In the genomic region with DNA sequence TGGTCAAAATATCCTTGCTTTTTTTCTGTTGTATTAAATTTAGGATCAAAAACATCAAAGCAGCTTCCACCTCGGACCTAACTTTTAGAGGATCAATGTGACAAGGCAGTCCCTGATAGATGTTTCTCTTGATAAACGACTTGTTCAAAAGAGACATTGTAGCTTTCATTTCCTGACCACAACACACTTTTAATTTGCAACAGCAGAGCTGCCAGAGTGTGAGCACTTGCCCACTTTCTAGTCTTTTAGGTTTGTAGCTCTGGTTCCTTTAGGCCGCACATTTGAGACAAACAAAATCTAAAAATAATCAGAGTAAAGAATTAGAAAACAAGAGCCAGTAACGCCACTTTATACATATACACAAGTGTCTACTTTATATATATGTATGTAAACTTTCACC, we compare ENCODE assay signal across 10 cellular contexts. TPM values are rescaled to one million over a fixed set of nuclear protein-coding genes. Genes with fewer than 3 reads are reported as not detected.
A peak's percentile ranks its signal among the peaks of the same experiment; 100 is the strongest.
DNase-seq lines count a peak whose midpoint lies in the region; ATAC-seq and TF ChIP-seq lines count a peak whose summit lies in the region.
"Had no signal": no experiment of that assay in that cellular context is flagged by ENCODE, and none has a peak within 500 bp of the region (broad histone marks: within the 10 kb centered on the region; RNA-seq: fewer than 3 reads in every experiment).

No MANE protein-coding gene starts in this region.

- H3K27ac ChIP-seq in brain microvascular endothelial cell (no peak overlapping the region), right lobe of liver (peak overlapping the region; percentile 37 to 87 (median 84)), suprapubic skin (peak overlapping the region; percentile 69)

- H3K27ac Mint-ChIP-seq in natural killer cell treated with Interleukin-12 subunit alpha and Interleukin-12 subunit beta and Interleukin-15 and Interleukin-18, amount 100 ng/mL, for 72 hours: no peak overlapping the region

- ATAC-seq in right lobe of liver: no peak
- ATAC-seq in natural killer cell treated with Interleukin-12 subunit alpha and Interleukin-12 subunit beta and Interleukin-15 and Interleukin-18, amount 100 ng/mL, for 72 hours: no peak

- WGBS in right lobe of liver (ENCODE audit: insufficient coverage, low coverage, low lambda C conversion rate, missing lambda C conversion rate): 23% methylated on average over 4 of the region's 4 CpGs
- WGBS in suprapubic skin: 50% methylated on average over 4 of the region's 4 CpGs

- no peaks in the 10 kb centered on the region for H3K9me3 ChIP-seq in right lobe of liver
- no peaks in the 10 kb centered on the region for H3K9me3 ChIP-seq in suprapubic skin
- H3K9me3 ChIP-seq: prostate gland had no signal

- H3K4me1 ChIP-seq in right lobe of liver (peaks cover 0 to 28% (median 0%) of the 10 kb centered on the region in 4 donors), suprapubic skin (peaks cover 12% of the 10 kb centered on the region)
- H3K4me1 ChIP-seq: prostate gland had no signal

- DNase-seq in LHCN-M2 (ENCODE audit: low read depth) (peak; percentile 58), brain microvascular endothelial cell (no peak), right lobe of liver (no peak), suprapubic skin (ENCODE audit: low spot score in 2 of 2) (no peak), GM03348 (ENCODE audit: low spot score) (no peak), KG1 (lab: John Stamatoyannopoulos, UW) (no peak), DMS53 (lab: John Stamatoyannopoulos, UW) (no peak)
- no peak for DNase-seq in natural killer cell treated with Interleukin-12 subunit alpha and Interleukin-12 subunit beta and Interleukin-15 and Interleukin-18, amount 100 ng/mL, for 72 hours (ENCODE audit: low spot score)
- DNase-seq: activated naive CD4-positive, alpha-beta T cell had no signal

- H3K36me3 Mint-ChIP-seq in natural killer cell treated with Interleukin-12 subunit alpha and Interleukin-12 subunit beta and Interleukin-15 and Interleukin-18, amount 100 ng/mL, for 72 hours: peaks cover 7% of the 10 kb centered on the region

- no peak overlapping the region for H3K4me3 Mint-ChIP-seq in natural killer cell treated with Interleukin-12 subunit alpha and Interleukin-12 subunit beta and Interleukin-15 and Interleukin-18, amount 100 ng/mL, for 72 hours

- H3K4me1 Mint-ChIP-seq in natural killer cell treated with Interleukin-12 subunit alpha and Interleukin-12 subunit beta and Interleukin-15 and Interleukin-18, amount 100 ng/mL, for 72 hours (ENCODE audit: low read depth in 2 of 2): no peaks in the 10 kb centered on the region

- in situ Hi-C loops in brain microvascular endothelial cell (cut with HindIII; ENCODE audit: low pct_ligation_motif_present, low sequenced_read_pairs): no loop called here

- H3K9me3 Mint-ChIP-seq in natural killer cell treated with Interleukin-12 subunit alpha and Interleukin-12 subunit beta and Interleukin-15 and Interleukin-18, amount 100 ng/mL, for 72 hours: peaks cover 4% of the 10 kb centered on the region

- TF ChIP-seq CTCF in brain microvascular endothelial cell (IDR thresholded peaks at IDR 0.05; ENCODE audit: low read depth, low read length, missing control alignments) (no peak), right lobe of liver (IDR thresholded peaks at IDR 0.05) (no peak), suprapubic skin (IDR thresholded peaks at IDR 0.05) (no peak)

- H3K27me3 ChIP-seq in brain microvascular endothelial cell (replicated peaks) (no peaks in the 10 kb centered on the region), right lobe of liver (no peaks in the 10 kb centered on the region), suprapubic skin (peaks cover 24% of the 10 kb centered on the region)

- TF ChIP-seq POLR2A in right lobe of liver (IDR thresholded peaks at IDR 0.05) (no peak), suprapubic skin (IDR thresholded peaks at IDR 0.05) (no peak)

- no peak for TF ChIP-seq EP300 in suprapubic skin (IDR thresholded peaks at IDR 0.05)

- H3K36me3 ChIP-seq in brain microvascular endothelial cell (replicated peaks) (no peaks in the 10 kb centered on the region), right lobe of liver (no peaks in the 10 kb centered on the region), suprapubic skin (no peaks in the 10 kb centered on the region)
- H3K36me3 ChIP-seq: prostate gland had no signal

- peaks cover 11 to 16% of the 10 kb centered on the region in 2 donors for H3K27me3 Mint-ChIP-seq in natural killer cell treated with Interleukin-12 subunit alpha and Interleukin-12 subunit beta and Interleukin-15 and Interleukin-18, amount 100 ng/mL, for 72 hours

- intact Hi-C loops in right lobe of liver (cut with DNase I): no loop called here

- peak overlapping the region; percentile 89 for H3K4me3 ChIP-seq in brain microvascular endothelial cell (ENCODE audit: low read depth, low read length)
- peak overlapping the region; percentile 58 to 74 (median 69) for H3K4me3 ChIP-seq in right lobe of liver
- peak overlapping the region; percentile 75 for H3K4me3 ChIP-seq in suprapubic skin
- H3K4me3 ChIP-seq: prostate gland had no signal

RNA-seq across cellular contexts. Expression of gene FIGN, which starts 3.1 kb away (rescaled TPM):
- 3.7 and 5.4 TPM in 2 replicates for total RNA-seq in LHCN-M2 (2014; rRNA removed)
- 2.0 TPM for polyA plus RNA-seq in LHCN-M2 (2012)
- total RNA-seq in right lobe of liver: 1 to 10 TPM; 2.8 to 9.2 (median 5.1) TPM
- 1 to 10 TPM; 1.6 to 2.2 (median 1.9) TPM for total RNA-seq in suprapubic skin
- not detected for total RNA-seq in natural killer cell treated with Interleukin-12 subunit alpha and Interleukin-12 subunit beta and Interleukin-15 and Interleukin-18, amount 100 ng/mL, for 72 hours
